Comparison of ENCODE assay signal across 14 cellular contexts in the genomic region with DNA sequence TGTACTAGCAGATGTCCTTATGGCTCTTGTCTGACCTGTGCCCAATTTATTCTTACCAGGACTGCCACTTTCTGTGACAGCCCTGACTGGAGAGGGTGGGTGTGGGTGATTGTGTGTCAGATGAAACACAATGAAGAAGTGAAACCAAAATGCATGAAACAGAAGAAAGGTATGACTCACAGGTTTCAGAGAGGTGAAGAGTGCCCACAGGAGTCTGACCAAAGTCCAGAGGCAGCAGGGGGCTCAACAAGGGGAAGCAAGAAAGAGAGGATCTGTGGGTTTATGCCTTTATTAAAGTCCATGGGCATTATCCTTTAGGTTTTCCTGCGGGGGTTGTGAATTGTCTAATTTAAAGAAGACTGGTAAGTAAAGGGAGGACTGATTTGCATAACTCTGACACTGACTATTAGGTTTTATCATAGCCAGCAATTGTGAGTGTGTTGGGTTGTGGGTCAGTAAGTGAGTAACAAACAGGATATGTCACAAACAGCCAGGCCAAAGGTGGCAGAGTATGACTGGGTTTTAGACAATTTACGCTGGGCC. TPM values are rescaled to one million over a fixed set of nuclear protein-coding genes. Genes with fewer than 3 reads are reported as not detected.
A peak's percentile ranks its signal among the peaks of the same experiment; 100 is the strongest.
DNase-seq lines count a peak whose midpoint lies in the region; ATAC-seq lines count a peak whose summit lies in the region.
"Had no signal": no experiment of that assay in that cellular context is flagged by ENCODE, and none has a peak within 500 bp of the region (broad histone marks: within the 10 kb centered on the region; RNA-seq: fewer than 3 reads in every experiment).

No MANE protein-coding gene starts in this region.

- ATAC-seq in GM18511 (IDR thresholded peaks at IDR 0.05; ENCODE audit: unreplicated experiment) (peak; percentile 93), GM21360 (IDR thresholded peaks at IDR 0.05; ENCODE audit: unreplicated experiment) (peak; percentile 96), HG03045 (IDR thresholded peaks at IDR 0.05; ENCODE audit: unreplicated experiment) (peak; percentile 96)
- ATAC-seq: WTC11 had no signal

- H3K4me1 ChIP-seq in SJCRH30 = no peaks in the 10 kb centered on the region

- H3K4me3 ChIP-seq in SJCRH30 = no peak overlapping the region

- H3K36me3 ChIP-seq in SJCRH30 = no peaks in the 10 kb centered on the region

- H3K9me3 ChIP-seq in SJCRH30 (replicated peaks) = no peaks in the 10 kb centered on the region

- H3K27ac ChIP-seq in SJCRH30 (no peak overlapping the region), substantia nigra (ENCODE audit: low read depth, low read length, poor library complexity, severe bottlenecking) (no peak overlapping the region)
- H3K27ac ChIP-seq: RWPE1 had no signal

- peaks cover 13% of the 10 kb centered on the region for H3K27me3 ChIP-seq in SJCRH30

- DNase-seq in NOMO-1 (lab: John Stamatoyannopoulos, UW; ENCODE audit: unreplicated experiment in 2 of 2) (peak; percentile 94 to 96), NCI-H446 treated with DMSO at 0.1 percent for 48 hours (lab: John Stamatoyannopoulos, UW) (no peak), SJCRH30 (no peak), substantia nigra (lab: John Stamatoyannopoulos, UW) (no peak), anterior cingulate cortex (lab: John Stamatoyannopoulos, UW) (no peak)
- DNase-seq: activated gamma-delta T cell, glutamatergic neuron, small intestine had no signal

RNA-seq across cellular contexts. Expression of a gene that starts 3.9 kb away (rescaled TPM):
- total RNA-seq in SJCRH30 (2014; rRNA removed; shearing (Covaris generic)) = not detected in 2 replicates
- total RNA-seq: M059J, WTC11 had no signal

RNA-seq across cellular contexts. Expression of a gene that starts 10.0 kb away (rescaled TPM):
- total RNA-seq in SJCRH30 (2014; rRNA removed; shearing (Covaris generic)) = not detected in 2 replicates
- total RNA-seq: M059J, WTC11 had no signal

RNA-seq across cellular contexts. Expression of a gene that starts 23.2 kb away (rescaled TPM):
- not detected in 2 replicates for total RNA-seq in SJCRH30 (2014; rRNA removed; shearing (Covaris generic))
- total RNA-seq: M059J, WTC11 had no signal

RNA-seq across cellular contexts. Expression of a gene that starts 50.7 kb away (rescaled TPM):
- total RNA-seq in SJCRH30 (2014; rRNA removed; shearing (Covaris generic)) = not detected in 2 replicates
- total RNA-seq: M059J, WTC11 had no signal

Comparison
In these comparisons a context has a peak if more than half of its experiments do, and no peak if none do; other contexts are left out.
1. DNase-seq: peak in NOMO-1 (2 of 2); none in NCI-H446 treated with DMSO at 0.1 percent for 48 hours (single experiment), SJCRH30 (0 of 2), substantia nigra (0 of 49) and anterior cingulate cortex (0 of 58).
2. Peak in every context shown above with its lines, with median percentiles within 50 percentile points of each other: ATAC-seq.